Comparison of ENCODE assay signal across 1 cellular context in the genomic region with DNA sequence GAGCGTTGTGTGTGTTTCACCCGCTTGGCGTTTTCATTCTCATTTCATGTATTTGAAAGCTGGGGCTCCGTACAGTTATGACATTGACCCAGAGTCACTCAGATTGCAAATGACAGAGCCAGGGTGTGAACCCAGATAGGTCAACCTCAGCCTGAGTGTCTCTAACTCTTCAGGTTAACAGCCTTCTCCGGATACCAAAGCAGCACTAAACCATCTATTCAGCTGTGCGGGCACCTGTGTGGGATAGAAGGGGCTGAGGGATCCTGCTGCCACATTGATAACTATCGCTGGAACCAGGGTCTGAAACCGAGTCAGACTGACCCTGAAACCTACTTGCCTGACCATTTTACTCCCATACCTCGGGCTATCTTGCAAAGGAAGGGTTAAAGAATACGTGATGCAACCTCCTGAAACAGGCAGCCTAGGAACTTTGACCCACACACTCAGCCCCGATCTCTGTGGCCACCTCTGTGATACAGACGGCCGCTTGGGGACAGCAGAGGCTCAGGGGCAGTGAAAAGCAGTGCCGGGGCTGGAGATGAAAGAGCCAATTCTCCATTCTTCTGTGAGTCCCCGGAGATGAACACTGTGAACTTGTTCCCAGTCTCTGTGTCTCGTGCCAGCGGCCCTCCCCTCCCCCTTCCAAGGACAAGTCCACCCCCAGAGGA.
TF ChIP-seq lines count a peak whose summit lies in the region.

No MANE protein-coding gene starts in this region.

TF ChIP-seq in HepG2, 621 proteins besides CTCF, POLR2A, EP300 and RAD21 (continued from another document and continues in another):
- TF ChIP-seq, protein P1, sequence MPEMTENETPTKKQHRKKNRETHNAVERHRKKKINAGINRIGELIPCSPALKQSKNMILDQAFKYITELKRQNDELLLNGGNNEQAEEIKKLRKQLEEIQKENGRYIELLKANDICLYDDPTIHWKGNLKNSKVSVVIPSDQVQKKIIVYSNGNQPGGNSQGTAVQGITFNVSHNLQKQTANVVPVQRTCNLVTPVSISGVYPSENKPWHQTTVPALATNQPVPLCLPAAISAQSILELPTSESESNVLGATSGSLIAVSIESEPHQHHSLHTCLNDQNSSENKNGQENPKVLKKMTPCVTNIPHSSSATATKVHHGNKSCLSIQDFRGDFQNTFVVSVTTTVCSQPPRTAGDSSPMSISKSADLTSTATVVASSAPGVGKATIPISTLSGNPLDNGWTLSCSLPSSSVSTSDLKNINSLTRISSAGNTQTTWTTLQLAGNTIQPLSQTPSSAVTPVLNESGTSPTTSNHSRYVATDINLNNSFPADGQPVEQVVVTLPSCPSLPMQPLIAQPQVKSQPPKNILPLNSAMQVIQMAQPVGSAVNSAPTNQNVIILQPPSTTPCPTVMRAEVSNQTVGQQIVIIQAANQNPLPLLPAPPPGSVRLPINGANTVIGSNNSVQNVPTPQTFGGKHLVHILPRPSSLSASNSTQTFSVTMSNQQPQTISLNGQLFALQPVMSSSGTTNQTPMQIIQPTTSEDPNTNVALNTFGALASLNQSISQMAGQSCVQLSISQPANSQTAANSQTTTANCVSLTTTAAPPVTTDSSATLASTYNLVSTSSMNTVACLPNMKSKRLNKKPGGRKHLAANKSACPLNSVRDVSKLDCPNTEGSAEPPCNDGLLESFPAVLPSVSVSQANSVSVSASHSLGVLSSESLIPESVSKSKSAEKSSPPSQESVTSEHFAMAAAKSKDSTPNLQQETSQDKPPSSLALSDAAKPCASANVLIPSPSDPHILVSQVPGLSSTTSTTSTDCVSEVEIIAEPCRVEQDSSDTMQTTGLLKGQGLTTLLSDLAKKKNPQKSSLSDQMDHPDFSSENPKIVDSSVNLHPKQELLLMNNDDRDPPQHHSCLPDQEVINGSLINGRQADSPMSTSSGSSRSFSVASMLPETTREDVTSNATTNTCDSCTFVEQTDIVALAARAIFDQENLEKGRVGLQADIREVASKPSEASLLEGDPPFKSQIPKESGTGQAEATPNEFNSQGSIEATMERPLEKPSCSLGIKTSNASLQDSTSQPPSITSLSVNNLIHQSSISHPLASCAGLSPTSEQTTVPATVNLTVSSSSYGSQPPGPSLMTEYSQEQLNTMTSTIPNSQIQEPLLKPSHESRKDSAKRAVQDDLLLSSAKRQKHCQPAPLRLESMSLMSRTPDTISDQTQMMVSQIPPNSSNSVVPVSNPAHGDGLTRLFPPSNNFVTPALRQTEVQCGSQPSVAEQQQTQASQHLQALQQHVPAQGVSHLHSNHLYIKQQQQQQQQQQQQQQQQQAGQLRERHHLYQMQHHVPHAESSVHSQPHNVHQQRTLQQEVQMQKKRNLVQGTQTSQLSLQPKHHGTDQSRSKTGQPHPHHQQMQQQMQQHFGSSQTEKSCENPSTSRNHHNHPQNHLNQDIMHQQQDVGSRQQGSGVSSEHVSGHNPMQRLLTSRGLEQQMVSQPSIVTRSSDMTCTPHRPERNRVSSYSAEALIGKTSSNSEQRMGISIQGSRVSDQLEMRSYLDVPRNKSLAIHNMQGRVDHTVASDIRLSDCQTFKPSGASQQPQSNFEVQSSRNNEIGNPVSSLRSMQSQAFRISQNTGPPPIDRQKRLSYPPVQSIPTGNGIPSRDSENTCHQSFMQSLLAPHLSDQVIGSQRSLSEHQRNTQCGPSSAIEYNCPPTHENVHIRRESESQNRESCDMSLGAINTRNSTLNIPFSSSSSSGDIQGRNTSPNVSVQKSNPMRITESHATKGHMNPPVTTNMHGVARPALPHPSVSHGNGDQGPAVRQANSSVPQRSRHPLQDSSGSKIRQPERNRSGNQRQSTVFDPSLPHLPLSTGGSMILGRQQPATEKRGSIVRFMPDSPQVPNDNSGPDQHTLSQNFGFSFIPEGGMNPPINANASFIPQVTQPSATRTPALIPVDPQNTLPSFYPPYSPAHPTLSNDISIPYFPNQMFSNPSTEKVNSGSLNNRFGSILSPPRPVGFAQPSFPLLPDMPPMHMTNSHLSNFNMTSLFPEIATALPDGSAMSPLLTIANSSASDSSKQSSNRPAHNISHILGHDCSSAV (CRISPR knock-in tag; IDR thresholded peaks at IDR 0.05; ENCODE audit: borderline replicate concordance): no peak
- no peak for TF ChIP-seq TERF1 (CRISPR knock-in tag; IDR thresholded peaks at IDR 0.05)
- no peak for TF ChIP-seq CENPX (CRISPR knock-in tag; IDR thresholded peaks at IDR 0.05)
- no peak for TF ChIP-seq RELA (CRISPR knock-in tag; IDR thresholded peaks at IDR 0.05)
- peak; percentile 45; the same call in 1 of the 2 replicates for TF ChIP-seq ZBTB20 (CRISPR knock-in tag; IDR thresholded peaks at IDR 0.05; ENCODE audit: borderline replicate concordance, low read depth)
- TF ChIP-seq ZKSCAN5 (CRISPR knock-in tag; IDR thresholded peaks at IDR 0.05): no peak
- TF ChIP-seq BRCA1 (CRISPR knock-in tag; IDR thresholded peaks at IDR 0.05): no peak
- TF ChIP-seq ZNF224 (CRISPR knock-in tag; IDR thresholded peaks at IDR 0.05): peak; percentile 69; the same call in 1 of the 2 replicates
- no peak for TF ChIP-seq NFE2 (CRISPR knock-in tag; IDR thresholded peaks at IDR 0.05)
- TF ChIP-seq ZNF550 (CRISPR knock-in tag; IDR thresholded peaks at IDR 0.05; ENCODE audit: borderline replicate concordance): peak; percentile 60; the same call in 1 of the 2 replicates
- TF ChIP-seq, protein P2, sequence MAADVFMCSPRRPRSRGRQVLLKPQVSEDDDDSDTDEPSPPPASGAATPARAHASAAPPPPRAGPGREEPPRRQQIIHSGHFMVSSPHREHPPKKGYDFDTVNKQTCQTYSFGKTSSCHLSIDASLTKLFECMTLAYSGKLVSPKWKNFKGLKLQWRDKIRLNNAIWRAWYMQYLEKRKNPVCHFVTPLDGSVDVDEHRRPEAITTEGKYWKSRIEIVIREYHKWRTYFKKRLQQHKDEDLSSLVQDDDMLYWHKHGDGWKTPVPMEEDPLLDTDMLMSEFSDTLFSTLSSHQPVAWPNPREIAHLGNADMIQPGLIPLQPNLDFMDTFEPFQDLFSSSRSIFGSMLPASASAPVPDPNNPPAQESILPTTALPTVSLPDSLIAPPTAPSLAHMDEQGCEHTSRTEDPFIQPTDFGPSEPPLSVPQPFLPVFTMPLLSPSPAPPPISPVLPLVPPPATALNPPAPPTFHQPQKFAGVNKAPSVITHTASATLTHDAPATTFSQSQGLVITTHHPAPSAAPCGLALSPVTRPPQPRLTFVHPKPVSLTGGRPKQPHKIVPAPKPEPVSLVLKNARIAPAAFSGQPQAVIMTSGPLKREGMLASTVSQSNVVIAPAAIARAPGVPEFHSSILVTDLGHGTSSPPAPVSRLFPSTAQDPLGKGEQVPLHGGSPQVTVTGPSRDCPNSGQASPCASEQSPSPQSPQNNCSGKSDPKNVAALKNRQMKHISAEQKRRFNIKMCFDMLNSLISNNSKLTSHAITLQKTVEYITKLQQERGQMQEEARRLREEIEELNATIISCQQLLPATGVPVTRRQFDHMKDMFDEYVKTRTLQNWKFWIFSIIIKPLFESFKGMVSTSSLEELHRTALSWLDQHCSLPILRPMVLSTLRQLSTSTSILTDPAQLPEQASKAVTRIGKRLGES (CRISPR knock-in tag; IDR thresholded peaks at IDR 0.05; ENCODE audit: borderline replicate concordance): no peak
- peak; percentile 95 for TF ChIP-seq RXRA (CRISPR knock-in tag; IDR thresholded peaks at IDR 0.05)
- peak; percentile 89 for TF ChIP-seq ETV6 (CRISPR knock-in tag; conservative IDR thresholded peaks at IDR 0.05)
- TF ChIP-seq PRPF4 (IDR thresholded peaks at IDR 0.05; ENCODE audit: low read depth, low read length, poor library complexity, severe bottlenecking): no peak
- no peak for TF ChIP-seq CAMTA2 (CRISPR knock-in tag; IDR thresholded peaks at IDR 0.05; ENCODE audit: borderline replicate concordance)
- TF ChIP-seq ARID5B (CRISPR knock-in tag; IDR thresholded peaks at IDR 0.05): peak; percentile 91
- TF ChIP-seq DPF2 (CRISPR knock-in tag; IDR thresholded peaks at IDR 0.05; ENCODE audit: borderline replicate concordance, low read depth): no peak
- peak; percentile 89 for TF ChIP-seq TARDBP (CRISPR knock-in tag; IDR thresholded peaks at IDR 0.05)
- TF ChIP-seq RFX3 (CRISPR knock-in tag; IDR thresholded peaks at IDR 0.05): no peak
- TF ChIP-seq ZSCAN9 (CRISPR knock-in tag; IDR thresholded peaks at IDR 0.05; ENCODE audit: borderline replicate concordance): peak; percentile 83; the same call in 1 of the 2 replicates
- TF ChIP-seq IKZF1 (IDR thresholded peaks at IDR 0.05): no peak
- TF ChIP-seq MEF2D (CRISPR knock-in tag; IDR thresholded peaks at IDR 0.05): peak; percentile 82
- peak; percentile 83; the same call in 1 of the 2 replicates for TF ChIP-seq NCOA2 (CRISPR knock-in tag; IDR thresholded peaks at IDR 0.05)
- TF ChIP-seq RBAK (CRISPR knock-in tag; IDR thresholded peaks at IDR 0.05): no peak
- peak; percentile 63 for TF ChIP-seq SKI (IDR thresholded peaks at IDR 0.05; ENCODE audit: partially characterized antibody)
- no peak for TF ChIP-seq JDP2 (CRISPR knock-in tag; IDR thresholded peaks at IDR 0.05; ENCODE audit: borderline replicate concordance)
- no peak for TF ChIP-seq ELK4 (CRISPR knock-in tag; IDR thresholded peaks at IDR 0.05; ENCODE audit: borderline replicate concordance)
- TF ChIP-seq ZNF878 (CRISPR knock-in tag; IDR thresholded peaks at IDR 0.05): no peak
- peak; percentile 55; the same call in 1 of the 2 replicates for TF ChIP-seq TBX3 (IDR thresholded peaks at IDR 0.05; ENCODE audit: borderline replicate concordance)
- TF ChIP-seq NFE2L1 (CRISPR knock-in tag; IDR thresholded peaks at IDR 0.05; ENCODE audit: borderline replicate concordance): no peak
- TF ChIP-seq ZNF350 (CRISPR knock-in tag; IDR thresholded peaks at IDR 0.05; ENCODE audit: borderline replicate concordance, low read depth): peak; percentile 88
- TF ChIP-seq CEBPG (CRISPR knock-in tag; IDR thresholded peaks at IDR 0.05): peak; percentile 100
- TF ChIP-seq CHD4 (IDR thresholded peaks at IDR 0.05; ENCODE audit: borderline replicate concordance, low read length): no peak
- TF ChIP-seq ZNF569 (CRISPR knock-in tag; IDR thresholded peaks at IDR 0.05; ENCODE audit: borderline replicate concordance): 0 out of 2 replicates have a peak, but pooled peaks have one; percentile 21
- peak; percentile 66; the same call in 1 of the 2 replicates for TF ChIP-seq ZNF431 (CRISPR knock-in tag; IDR thresholded peaks at IDR 0.05; ENCODE audit: borderline replicate concordance, low read depth)
- no peak; the same call in 1 of the 2 replicates for TF ChIP-seq NFKB2 (CRISPR knock-in tag; IDR thresholded peaks at IDR 0.05; ENCODE audit: borderline replicate concordance)
- no peak for TF ChIP-seq E2F1 (CRISPR knock-in tag; IDR thresholded peaks at IDR 0.05)
- TF ChIP-seq ZFP91 (CRISPR knock-in tag; IDR thresholded peaks at IDR 0.05; ENCODE audit: borderline replicate concordance): peak; percentile 90
